In the genomic region with DNA sequence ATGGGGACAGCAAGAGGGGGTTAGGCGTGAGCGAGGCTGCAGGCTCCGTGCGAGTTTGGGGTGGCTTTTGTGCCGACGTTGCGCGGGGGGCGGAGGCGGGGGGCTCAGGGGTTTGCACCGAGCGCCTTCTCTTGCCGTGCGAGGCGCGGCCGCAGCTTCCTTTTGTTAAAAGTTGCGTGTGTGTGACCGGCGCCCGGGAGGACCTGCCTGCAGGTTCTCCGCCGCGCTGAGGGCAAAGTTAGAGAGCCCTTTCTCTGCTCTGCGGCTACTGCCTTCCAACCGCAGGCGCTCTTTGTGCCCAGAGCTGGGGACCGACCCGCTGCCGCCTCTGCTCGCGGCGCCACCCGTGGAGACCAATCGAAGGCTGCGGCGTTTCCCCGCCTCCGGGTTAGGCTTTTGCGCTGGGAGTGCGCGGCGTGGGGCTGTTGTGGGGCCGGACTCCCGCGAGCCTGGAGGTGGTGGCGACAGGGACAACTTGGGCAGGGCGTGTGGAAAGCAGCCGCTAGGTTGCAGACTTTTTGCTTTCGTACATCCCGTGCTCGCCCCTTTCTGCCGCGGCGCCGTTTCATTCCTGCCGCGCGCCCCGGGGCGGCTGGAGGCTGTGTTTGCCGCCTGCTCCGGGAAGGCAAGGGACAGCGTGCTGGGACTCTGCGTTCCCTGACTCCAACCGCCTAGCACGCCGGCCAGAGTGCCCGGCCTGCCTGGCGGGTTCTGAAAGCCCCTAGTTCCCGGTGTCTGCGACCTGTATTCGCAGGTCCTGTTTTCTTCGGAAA, we compare ENCODE assay signal across 9 cellular contexts. TPM values are rescaled to one million over a fixed set of nuclear protein-coding genes. Genes with fewer than 3 reads are reported as not detected.
DNase-seq lines count a peak whose midpoint lies in the region; ATAC-seq and TF ChIP-seq lines count a peak whose summit lies in the region.
"Had no signal": no experiment of that assay in that cellular context is flagged by ENCODE, and none has a peak within 500 bp of the region (broad histone marks: within the 10 kb centered on the region; RNA-seq: fewer than 3 reads in every experiment).

No MANE protein-coding gene starts in this region.

- H3K4me1 ChIP-seq in adrenal gland (replicated peaks in 1 of 2): peaks cover 10 to 29% of the 10 kb centered on the region in 2 donors

- H3K27ac ChIP-seq in adrenal gland: peak overlapping the region in 1 of 5 donors; percentile 1

- WGBS in adrenal gland, 4 donors: 0 to 4% (median 1%) methylated on average over 9 to 74 of the region's 74 CpGs

- intact Hi-C loops in adrenal gland (cut with DNase I): no loop called here

- peaks cover under 1% of the 10 kb centered on the region for H3K27me3 ChIP-seq in adrenal gland

- peak; percentile 38 for ATAC-seq in HG02938 (IDR thresholded peaks at IDR 0.05; ENCODE audit: unreplicated experiment)

- no peaks in the 10 kb centered on the region for H3K9me3 ChIP-seq in adrenal gland (replicated peaks in 1 of 3)

- peak; percentile 19 for DNase-seq in NCI-H2029 (lab: John Stamatoyannopoulos, UW)
- no peak for DNase-seq in NCI-H2029 treated with DMSO at 0.1 percent for 48 hours (lab: John Stamatoyannopoulos, UW)
- DNase-seq in OCI-M1 (lab: John Stamatoyannopoulos, UW): peak; percentile 72
- peak; percentile 46 to 73 (median 51) for DNase-seq in adrenal gland
- DNase-seq in hepatic stellate cell (ENCODE audit: low spot score): peak; percentile 70
- DNase-seq in pons (ENCODE audit: low spot score): peak; percentile 21
- no peak for DNase-seq in T-helper 9 cell
- DNase-seq: DND-41 had no signal

- peak in 4 of 6 experiments; percentile 16 to 33 (median 25) for TF ChIP-seq CTCF in adrenal gland (IDR thresholded peaks at IDR 0.05)

- peak overlapping the region in 2 of 4 donors; percentile 50 to 63 for H3K4me3 ChIP-seq in adrenal gland

- no peaks in the 10 kb centered on the region for H3K36me3 ChIP-seq in adrenal gland (replicated peaks in 1 of 2)

- peak in 1 of 2 donors; percentile 36 for TF ChIP-seq POLR2A in adrenal gland (IDR thresholded peaks at IDR 0.05)

RNA-seq across cellular contexts. Expression of gene KIT, which starts 0.8 kb away (rescaled TPM):
- total RNA-seq in adrenal gland: 1 to 10 TPM in 6 of 8 donors, under 1 TPM in 2; 0.54 to 5.3 (median 2.3) TPM
- under 1 TPM; 0.40 to 0.66 (median 0.40) TPM for polyA plus RNA-seq in adrenal gland

Comparison
In these comparisons a context has a peak if more than half of its experiments do, and no peak if none do; other contexts are left out.
1. DNase-seq: peak in NCI-H2029 (single experiment), OCI-M1 (single experiment), adrenal gland (7 of 7), hepatic stellate cell (single experiment) and pons (single experiment); none in NCI-H2029 treated with DMSO at 0.1 percent for 48 hours (single experiment) and T-helper 9 cell (single experiment).